In the genomic region with DNA sequence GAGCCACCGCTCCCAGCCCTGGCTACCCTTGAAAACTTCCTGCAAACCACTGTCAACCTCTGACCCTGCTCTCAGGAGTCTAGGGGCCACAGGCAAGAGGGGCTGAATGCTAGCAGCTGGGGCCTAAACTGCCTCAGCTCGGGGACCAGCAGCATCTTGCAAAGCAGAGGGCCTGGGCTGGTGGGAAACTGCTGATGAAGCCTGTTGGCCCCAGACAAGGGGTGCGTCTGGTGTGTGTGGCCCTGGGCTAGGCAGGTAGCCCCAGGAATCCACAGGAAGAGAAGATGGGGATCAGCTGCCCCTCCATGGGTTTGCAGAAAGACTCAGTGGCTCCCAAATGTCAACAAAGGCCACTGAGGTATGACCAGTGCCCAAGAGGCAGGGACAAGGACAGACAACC, we compare ENCODE assay signal across 8 cellular contexts.
"Had no signal": no experiment of that assay in that cellular context is flagged by ENCODE, and none has a peak within 500 bp of the region (broad histone marks: within the 10 kb centered on the region; RNA-seq: fewer than 3 reads in every experiment).

No MANE protein-coding gene starts in this region.

- H3K9me3 Mint-ChIP-seq: HFFc6, IgD-negative memory B cell had no signal

- DNase-seq: GM23248, GOT3, H7, HFFc6 had no signal

- H3K36me3 Mint-ChIP-seq: IgD-negative memory B cell had no signal

- H3K9ac ChIP-seq: GM23248 had no signal

- H3K36me3 ChIP-seq: HAP-1 had no signal

- H3K27ac ChIP-seq: GM23248, HL-60 had no signal

- H2AFZ ChIP-seq: GM23248 had no signal

- H3K27ac Mint-ChIP-seq: HFFc6, IgD-negative memory B cell had no signal

- H3K4me1 ChIP-seq: HAP-1 had no signal

- H3K4me3 Mint-ChIP-seq: HFFc6 had no signal

- ATAC-seq: HCT116 had no signal

- H3K4me3 ChIP-seq: GM23248, HAP-1 had no signal

- H3K9me3 ChIP-seq: HAP-1 had no signal
